18 cellular contexts compared by ENCODE assay signal in the genomic region with DNA sequence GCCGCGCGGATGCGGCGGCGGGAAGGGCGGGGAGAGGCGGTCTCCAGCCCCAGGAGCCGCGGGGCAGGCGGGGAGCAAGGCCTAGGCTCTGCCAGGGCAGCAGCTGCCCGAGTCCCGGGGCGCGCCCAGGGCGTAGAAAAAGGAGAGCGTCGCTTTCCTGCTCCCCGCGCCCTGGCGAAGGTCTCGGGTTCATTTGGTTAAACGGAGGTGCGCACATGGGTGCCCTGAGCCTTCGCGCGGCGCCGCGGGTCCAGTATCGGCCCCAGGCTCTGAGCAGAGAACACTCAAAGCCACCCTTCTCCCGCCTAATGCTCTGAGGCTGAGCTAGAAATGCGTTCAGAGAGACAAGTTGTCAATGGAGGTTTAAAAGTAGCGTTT. TPM values are rescaled to one million over a fixed set of nuclear protein-coding genes. Genes with fewer than 3 reads are reported as not detected.
A peak's percentile ranks its signal among the peaks of the same experiment; 100 is the strongest.
DNase-seq lines count a peak whose midpoint lies in the region; ATAC-seq, FAIRE-seq and TF ChIP-seq lines count a peak whose summit lies in the region.
"Had no signal": no experiment of that assay in that cellular context is flagged by ENCODE, and none has a peak within 500 bp of the region (broad histone marks: within the 10 kb centered on the region; RNA-seq: fewer than 3 reads in every experiment).

No MANE protein-coding gene starts in this region.

- no peak for FAIRE-seq in GM12891 (lab: Jason Lieb, UNC)

- DNase-seq in ecto neural progenitor cell (ENCODE audit: low spot score) (peak; percentile 65), lower leg skin (ENCODE audit: low spot score in 2 of 2) (no peak), sigmoid colon (no peak), GM12891 (ENCODE audit: insufficient read length, low spot score) (no peak)
- DNase-seq: activated CD4-positive, CD25-positive, alpha-beta regulatory T cell; adrenal gland; gastrocnemius medialis; GF-D8; NCI-H1694; stimulated activated CD4-positive, alpha-beta T cell treated with anti-CD3 and anti-CD28 coated beads, Interleukin-4, amount 100 ng/mL, for 1 hour; stimulated activated naive CD4-positive, alpha-beta T cell treated with Interleukin-2 at 50 U/mL for 16 hours had no signal

- H3K27me3 ChIP-seq in HUES64 (ENCODE audit: insufficient read depth, low read length) (peaks cover 71% of the 10 kb centered on the region), sigmoid colon (peaks cover 8 to 83% (median 24%) of the 10 kb centered on the region in 3 donors)

- intact Hi-C loops in lower leg skin (cut with DNase I; ENCODE audit: low total_unique reads) (no loop called here), sigmoid colon (cut with DNase I) (no loop called here)

- H3K9me3 ChIP-seq in HUES64 (ENCODE audit: insufficient read depth, low read depth, low read length): peaks cover 22% of the 10 kb centered on the region; the same call in 1 of the 2 replicates
- peaks cover 0 to 5% (median 0%) of the 10 kb centered on the region in 4 donors for H3K9me3 ChIP-seq in sigmoid colon
- H3K9me3 ChIP-seq: adrenal gland, gastrocnemius medialis had no signal

- WGBS in HUES64: under 1% methylated on average over 34 of the region's 34 CpGs
- 2 to 4% methylated on average over 24 to 26 of the region's 34 CpGs for WGBS in lower leg skin, 2 donors
- WGBS in sigmoid colon, 2 donors: 3 to 7% methylated on average over 34 of the region's 34 CpGs

- H3K36me3 ChIP-seq in HUES64 (ENCODE audit: insufficient read depth, low read length): no peaks in the 10 kb centered on the region
- no peaks in the 10 kb centered on the region for H3K36me3 ChIP-seq in sigmoid colon
- H3K36me3 ChIP-seq: adrenal gland; BLaER1 treated with 17β-estradiol and CSF1 and Interleukin-3, amounts not matched to agents 10 nM and 100 nM; gastrocnemius medialis had no signal

- ATAC-seq in HG03457 (IDR thresholded peaks at IDR 0.05; ENCODE audit: unreplicated experiment): no peak
- no peak for ATAC-seq in HG02571 (IDR thresholded peaks at IDR 0.05; ENCODE audit: unreplicated experiment)
- ATAC-seq in GM18867 (IDR thresholded peaks at IDR 0.05; ENCODE audit: unreplicated experiment): no peak
- ATAC-seq: gastrocnemius medialis, left lobe of liver had no signal

- peaks cover 14% of the 10 kb centered on the region for H3K4me1 ChIP-seq in HUES64 (ENCODE audit: insufficient read depth, low read length)
- H3K4me1 ChIP-seq in sigmoid colon: peaks cover 0 to 19% (median 12%) of the 10 kb centered on the region in 4 donors
- H3K4me1 ChIP-seq: gastrocnemius medialis had no signal

- H3K27ac ChIP-seq in HUES64 (ENCODE audit: low read depth, low read length) (no peak overlapping the region), sigmoid colon (no peak overlapping the region)
- H3K27ac ChIP-seq: adrenal gland; BLaER1 treated with 17β-estradiol and CSF1 and Interleukin-3, amounts not matched to agents 10 nM and 100 nM; gastrocnemius medialis had no signal

- peak overlapping the region; percentile 55 for H3K4me3 ChIP-seq in HUES64 (ENCODE audit: low read length)
- H3K4me3 ChIP-seq in lower leg skin (ENCODE audit: low read depth, poor library complexity, severe bottlenecking): peak overlapping the region; percentile 32
- H3K4me3 ChIP-seq in sigmoid colon: peak overlapping the region in 3 of 4 donors; percentile 27 to 43 (median 32)

- TF ChIP-seq CTCF in lower leg skin (IDR thresholded peaks at IDR 0.05) (no peak), sigmoid colon (IDR thresholded peaks at IDR 0.05) (no peak)

- TF ChIP-seq EP300 in sigmoid colon (IDR thresholded peaks at IDR 0.05): no peak

- no peak for TF ChIP-seq POLR2A in lower leg skin (IDR thresholded peaks at IDR 0.05)
- TF ChIP-seq POLR2A in sigmoid colon (IDR thresholded peaks at IDR 0.05): no peak
- no peak for TF ChIP-seq POLR2A in GM12891 (IDR thresholded peaks at IDR 0.05; ENCODE audit: low read depth, low read length)

- H3K9ac ChIP-seq in HUES64 (ENCODE audit: low read depth, low read length): 0 out of 2 replicates have a peak overlapping the region, but pooled peaks have one; percentile 26

TF ChIP-seq in GM12891, 5 proteins besides CTCF, POLR2A, EP300 and RAD21:
- TF ChIP-seq POLR2AphosphoS5 (IDR thresholded peaks at IDR 0.05; ENCODE audit: low read depth, low read length) (no peak), TAF1 (IDR thresholded peaks at IDR 0.05; ENCODE audit: low read depth, low read length) (no peak), SPI1 (IDR thresholded peaks at IDR 0.05; ENCODE audit: low read depth, low read length) (no peak), PAX5 (IDR thresholded peaks at IDR 0.05; ENCODE audit: insufficient read depth, low read length, severe bottlenecking) (no peak), POU2F2 (IDR thresholded peaks at IDR 0.05; ENCODE audit: low read depth, low read length) (no peak)

RNA-seq across cellular contexts. Expression of gene TMEM132C, which starts 1.4 kb away (rescaled TPM):
- polyA plus RNA-seq in HUES64 (2013, experiment 1 of 2): 6.3 TPM
- polyA plus RNA-seq in HUES64 (2013, experiment 2 of 2): 9.4 TPM
- total RNA-seq in lower leg skin (1 to 10 TPM; 2.0 to 3.7 (median 3.0) TPM), sigmoid colon (1 to 10 TPM; 1.4 to 3.5 (median 1.8) TPM)
- 1 to 10 TPM in 1 of 3 donors, under 1 TPM in 1, not detected in 1; 0.60 to 1.8 TPM for polyA plus RNA-seq in sigmoid colon
- polyA plus RNA-seq in GM12891 (2012; ENCODE audit: low read depth, missing spikeins): not detected
- total RNA-seq: osteocyte had no signal
